ENCODE assay signal across 9 cellular contexts in genomic region chr7:32658034-32658944, GRCh38.
A peak's percentile ranks its signal among the peaks of the same experiment; 100 is the strongest.
DNase-seq lines count a peak whose midpoint lies in the region; ATAC-seq and TF ChIP-seq lines count a peak whose summit lies in the region.
"Had no signal": no experiment of that assay in that cellular context is flagged by ENCODE, and none has a peak within 500 bp of the region (broad histone marks: within the 10 kb centered on the region; RNA-seq: fewer than 3 reads in every experiment).

No MANE protein-coding gene starts in this region.

- no peaks in the 10 kb centered on the region for H3K36me3 ChIP-seq in esophagus muscularis mucosa

- in situ Hi-C loops in Caki2 (cut with HindIII; ENCODE audit: low pct_unique_long_range_greater_than_20kb, low sequenced_read_pairs) = no loop called here

- ATAC-seq in GM21786 (IDR thresholded peaks at IDR 0.05; ENCODE audit: unreplicated experiment) = peak; percentile 63
- ATAC-seq: left lobe of liver had no signal

- H3K4me3 ChIP-seq in LNCaP clone FGC (ENCODE audit: low read depth, low read length) (no peak overlapping the region), epithelial cell of proximal tubule (ENCODE audit: low read depth, low read length) (peak overlapping the region; percentile 25), esophagus muscularis mucosa (no peak overlapping the region)

- no peaks in the 10 kb centered on the region for H3K27me3 ChIP-seq in esophagus muscularis mucosa

- H3K36me3 Mint-ChIP-seq in endothelial cell (ENCODE audit: low read depth, unreplicated experiment) = no peaks in the 10 kb centered on the region

- H3K27ac ChIP-seq in esophagus muscularis mucosa (replicated peaks in 1 of 4) = no peak overlapping the region

- H3K4me1 Mint-ChIP-seq in endothelial cell (ENCODE audit: unreplicated experiment) = peaks cover 16% of the 10 kb centered on the region

- DNase-seq in Caki2 (ENCODE audit: low read depth) = peak; percentile 75
- DNase-seq in LNCaP clone FGC (ENCODE audit: low read depth) = peak; percentile 1
- DNase-seq in epithelial cell of proximal tubule (ENCODE audit: low read depth) = peak; percentile 52
- DNase-seq in NCI-H1105 (lab: John Stamatoyannopoulos, UW) = no peak
- DNase-seq in iPS-NIHi7 (ENCODE audit: extremely low spot score) = no peak
- no peak for DNase-seq in esophagus muscularis mucosa (ENCODE audit: extremely low spot score)
- DNase-seq in endothelial cell (ENCODE audit: low spot score) = no peak

- H3K9me3 ChIP-seq in esophagus muscularis mucosa = no peaks in the 10 kb centered on the region

- WGBS in esophagus muscularis mucosa = 75% methylated on average over 9 of the region's 9 CpGs

- no peak overlapping the region for H3K27ac Mint-ChIP-seq in endothelial cell (ENCODE audit: unreplicated experiment)

- intact Hi-C loops in esophagus muscularis mucosa (cut with DNase I) = no loop called here

- no peaks in the 10 kb centered on the region for H3K9me3 Mint-ChIP-seq in endothelial cell (ENCODE audit: unreplicated experiment)

- peaks cover 5% of the 10 kb centered on the region for H3K27me3 Mint-ChIP-seq in endothelial cell (ENCODE audit: unreplicated experiment)

- no peak for TF ChIP-seq POLR2A in esophagus muscularis mucosa (IDR thresholded peaks at IDR 0.05; ENCODE audit: low read depth)

- no peak for TF ChIP-seq EP300 in esophagus muscularis mucosa (IDR thresholded peaks at IDR 0.05)

- TF ChIP-seq CTCF in LNCaP clone FGC (IDR thresholded peaks at IDR 0.05; ENCODE audit: control insufficient read depth, extremely low read depth, insufficient read depth) = no peak
- TF ChIP-seq CTCF in epithelial cell of proximal tubule (conservative IDR thresholded peaks at IDR 0.05; ENCODE audit: low read depth, low read length) = no peak
- no peak for TF ChIP-seq CTCF in esophagus muscularis mucosa (IDR thresholded peaks at IDR 0.05)
- no peak for TF ChIP-seq CTCF in endothelial cell (IDR thresholded peaks at IDR 0.05; ENCODE audit: unreplicated experiment)

- no peak overlapping the region for H3K4me3 Mint-ChIP-seq in endothelial cell (ENCODE audit: unreplicated experiment)

- H3K4me1 ChIP-seq in esophagus muscularis mucosa = no peaks in the 10 kb centered on the region

Comparison
In these comparisons a context has a peak if more than half of its experiments do, and no peak if none do; other contexts are left out.
1. DNase-seq: peak in Caki2 (single experiment), LNCaP clone FGC (single experiment) and epithelial cell of proximal tubule (single experiment); none in NCI-H1105 (single experiment), iPS-NIHi7 (single experiment), esophagus muscularis mucosa (single experiment) and endothelial cell (single experiment).